1 cellular context compared by ENCODE assay signal in the genomic region with DNA sequence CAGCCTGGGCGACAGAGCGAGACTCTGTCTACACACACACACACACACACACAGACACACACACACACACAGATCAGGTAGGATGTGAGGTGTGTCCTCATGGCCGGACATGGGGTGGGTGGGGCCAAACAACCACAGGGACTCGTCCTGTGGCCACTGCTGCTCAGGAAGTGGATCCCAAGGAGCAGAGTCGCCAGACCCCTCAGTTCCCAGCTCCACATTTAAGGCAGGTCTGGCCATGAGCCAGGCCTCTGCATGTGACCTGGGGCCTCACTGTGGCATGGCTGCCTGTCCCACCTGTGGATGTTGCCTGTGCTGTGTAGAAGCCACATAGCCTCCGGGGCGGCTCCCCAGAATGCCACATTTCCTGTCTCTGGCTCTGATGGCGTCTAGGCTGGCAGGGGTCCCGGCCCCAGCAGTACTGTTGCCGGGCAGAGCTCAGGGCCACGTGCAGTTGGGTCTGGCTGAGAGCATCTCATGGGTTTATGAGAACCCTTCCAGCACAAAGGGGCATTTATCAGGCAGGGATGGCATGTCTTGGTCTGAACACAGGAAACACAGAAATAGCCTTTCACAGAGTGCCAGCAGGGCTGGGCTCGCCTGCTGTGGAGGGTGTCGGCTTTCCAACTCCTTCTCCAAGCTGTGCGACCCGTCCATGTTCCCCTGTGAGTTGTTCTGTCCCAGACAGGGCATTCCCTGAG.
TF ChIP-seq lines count a peak whose summit lies in the region.

No MANE protein-coding gene starts in this region.

TF ChIP-seq in HCT116, 20 proteins besides CTCF, POLR2A, EP300 and RAD21 (continued from another document):
- TF ChIP-seq, protein P1, sequence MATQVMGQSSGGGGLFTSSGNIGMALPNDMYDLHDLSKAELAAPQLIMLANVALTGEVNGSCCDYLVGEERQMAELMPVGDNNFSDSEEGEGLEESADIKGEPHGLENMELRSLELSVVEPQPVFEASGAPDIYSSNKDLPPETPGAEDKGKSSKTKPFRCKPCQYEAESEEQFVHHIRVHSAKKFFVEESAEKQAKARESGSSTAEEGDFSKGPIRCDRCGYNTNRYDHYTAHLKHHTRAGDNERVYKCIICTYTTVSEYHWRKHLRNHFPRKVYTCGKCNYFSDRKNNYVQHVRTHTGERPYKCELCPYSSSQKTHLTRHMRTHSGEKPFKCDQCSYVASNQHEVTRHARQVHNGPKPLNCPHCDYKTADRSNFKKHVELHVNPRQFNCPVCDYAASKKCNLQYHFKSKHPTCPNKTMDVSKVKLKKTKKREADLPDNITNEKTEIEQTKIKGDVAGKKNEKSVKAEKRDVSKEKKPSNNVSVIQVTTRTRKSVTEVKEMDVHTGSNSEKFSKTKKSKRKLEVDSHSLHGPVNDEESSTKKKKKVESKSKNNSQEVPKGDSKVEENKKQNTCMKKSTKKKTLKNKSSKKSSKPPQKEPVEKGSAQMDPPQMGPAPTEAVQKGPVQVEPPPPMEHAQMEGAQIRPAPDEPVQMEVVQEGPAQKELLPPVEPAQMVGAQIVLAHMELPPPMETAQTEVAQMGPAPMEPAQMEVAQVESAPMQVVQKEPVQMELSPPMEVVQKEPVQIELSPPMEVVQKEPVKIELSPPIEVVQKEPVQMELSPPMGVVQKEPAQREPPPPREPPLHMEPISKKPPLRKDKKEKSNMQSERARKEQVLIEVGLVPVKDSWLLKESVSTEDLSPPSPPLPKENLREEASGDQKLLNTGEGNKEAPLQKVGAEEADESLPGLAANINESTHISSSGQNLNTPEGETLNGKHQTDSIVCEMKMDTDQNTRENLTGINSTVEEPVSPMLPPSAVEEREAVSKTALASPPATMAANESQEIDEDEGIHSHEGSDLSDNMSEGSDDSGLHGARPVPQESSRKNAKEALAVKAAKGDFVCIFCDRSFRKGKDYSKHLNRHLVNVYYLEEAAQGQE (IDR thresholded peaks at IDR 0.05; ENCODE audit: low read depth) = no peak
- TF ChIP-seq EGR1 (IDR thresholded peaks at IDR 0.05; ENCODE audit: low read depth) (no peak), ZNF274 (IDR thresholded peaks at IDR 0.05; ENCODE audit: low read depth, low read length) (no peak), SP1 (IDR thresholded peaks at IDR 0.05; ENCODE audit: low read depth) (no peak), CEBPB (IDR thresholded peaks at IDR 0.05; ENCODE audit: low read depth) (no peak), EZH2phosphoT487 (IDR thresholded peaks at IDR 0.05; ENCODE audit: borderline replicate concordance) (no peak), FOSL1 (IDR thresholded peaks at IDR 0.05; ENCODE audit: low read depth) (no peak), SRF (IDR thresholded peaks at IDR 0.05; ENCODE audit: low read depth) (no peak), ELF1 (IDR thresholded peaks at IDR 0.05; ENCODE audit: borderline replicate concordance, low read depth) (no peak), ZFX (IDR thresholded peaks at IDR 0.05) (no peak), SIN3A (IDR thresholded peaks at IDR 0.05; ENCODE audit: low read depth) (no peak), CBX3 (IDR thresholded peaks at IDR 0.05; ENCODE audit: low read depth) (no peak)
- TF ChIP-seq, protein P2, sequence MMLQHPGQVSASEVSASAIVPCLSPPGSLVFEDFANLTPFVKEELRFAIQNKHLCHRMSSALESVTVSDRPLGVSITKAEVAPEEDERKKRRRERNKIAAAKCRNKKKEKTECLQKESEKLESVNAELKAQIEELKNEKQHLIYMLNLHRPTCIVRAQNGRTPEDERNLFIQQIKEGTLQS (IDR thresholded peaks at IDR 0.05) = no peak
- TF ChIP-seq, protein P3, sequence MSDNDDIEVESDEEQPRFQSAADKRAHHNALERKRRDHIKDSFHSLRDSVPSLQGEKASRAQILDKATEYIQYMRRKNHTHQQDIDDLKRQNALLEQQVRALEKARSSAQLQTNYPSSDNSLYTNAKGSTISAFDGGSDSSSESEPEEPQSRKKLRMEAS (IDR thresholded peaks at IDR 0.05) = no peak
